ENCODE assay signal across 8 cellular contexts in genomic region chr20:37384683-37385174, GRCh38. TPM values are rescaled to one million over a fixed set of nuclear protein-coding genes. Genes with fewer than 3 reads are reported as not detected.
DNase-seq lines count a peak whose midpoint lies in the region; ATAC-seq, FAIRE-seq and TF ChIP-seq lines count a peak whose summit lies in the region.

No MANE protein-coding gene starts in this region.

- peak overlapping the region; percentile 69 for H3K9ac ChIP-seq in Karpas-422 (ENCODE audit: low read length)
- no peak overlapping the region for H3K9ac ChIP-seq in HepG2 (ENCODE audit: insufficient read depth, low read depth, low read length)

- FAIRE-seq in HepG2 (lab: Jason Lieb, UNC) = no peak

- 67% methylated on average over 13 of the region's 42 CpGs for WGBS in HepG2 (ENCODE audit: low lambda C conversion rate)

- POLR2A ChIA-PET in HepG2 (lab: Yijun Ruan, JAX) = interaction anchor here (0.5 kb wide), 1 partner anchor 51 kb away, joined by 3 read pairs; no protein-coding TSS in a partner anchor

- H3K27me3 ChIP-seq in Karpas-422 (ENCODE audit: low read length) (no peaks in the 10 kb centered on the region), HepG2 (ENCODE audit: control insufficient read depth in 1 of 2, insufficient read depth in 2 of 2, low read length in 2 of 2) (no peaks in the 10 kb centered on the region)

- no peak for TF ChIP-seq EP300 in HepG2 (IDR thresholded peaks at IDR 0.05; ENCODE audit: low read depth in 2 of 2, low read length in 2 of 2)
- TF ChIP-seq EP300 in HepG2 (CRISPR knock-in tag; IDR thresholded peaks at IDR 0.05; ENCODE audit: borderline replicate concordance) = no peak

- peaks cover 54% of the 10 kb centered on the region for H3K4me1 ChIP-seq in Karpas-422 (ENCODE audit: low read length)
- peaks cover 28% of the 10 kb centered on the region for H3K4me1 ChIP-seq in HepG2 (ENCODE audit: insufficient read depth, low read length)

- TF ChIP-seq CTCF in cardiac fibroblast (IDR thresholded peaks at IDR 0.05; ENCODE audit: low read depth, low read length) (peak; percentile 77), HepG2 (CRISPR knock-in tag; IDR thresholded peaks at IDR 0.05) (peak; percentile 91)

- CTCF ChIA-PET in HepG2 (lab: Yijun Ruan, JAX; ENCODE audit: low intra/inter-chr PET ratio, low total read pairs) = interaction anchor here (0.8 to 3.7 kb wide), 6 partner anchors 14 to 149 kb away, joined by 3 to 57 read pairs (median 4); no protein-coding TSS in a partner anchor

- peaks cover 3% of the 10 kb centered on the region; the same call in 1 of the 2 replicates for H3K36me3 ChIP-seq in Karpas-422 (ENCODE audit: insufficient read depth, low read length)
- H3K36me3 ChIP-seq in HepG2 (replicated peaks in 1 of 2; ENCODE audit: control insufficient read depth in 1 of 2, insufficient read depth in 2 of 2, low read length in 2 of 2) = peaks cover 46 to 63% of the 10 kb centered on the region in 2 experiments

- in situ Hi-C loops in HepG2 (cut with HindIII; ENCODE audit: extremely low pct_ligation_motif_present, low pct_unique_long_range_greater_than_20kb) = loop anchor here (5.0 kb wide), 1 partner anchor 112 kb away; no protein-coding TSS in a partner anchor

- H3K9me2 ChIP-seq in Karpas-422 (replicated peaks; ENCODE audit: insufficient read depth, low read length) = no peaks in the 10 kb centered on the region

- peak; percentile 60 for ATAC-seq in HepG2

- peak overlapping the region; percentile 99 for H3K27ac ChIP-seq in Karpas-422 (ENCODE audit: low read length)
- no peak overlapping the region for H3K27ac ChIP-seq in HepG2 (ENCODE audit: extremely low read length, insufficient read depth, low read length)

- peak; percentile 98 for TF ChIP-seq RAD21 in HepG2 (CRISPR knock-in tag; IDR thresholded peaks at IDR 0.05)

- H3K4me2 ChIP-seq in Karpas-422 (ENCODE audit: low read depth, low read length, poor library complexity, severe bottlenecking) (peak overlapping the region; percentile 59), HepG2 (ENCODE audit: low read depth, low read length) (no peak overlapping the region)

- no TSS peak for BruUV-seq in HepG2 (replicated peaks; lab: Mats Ljungman, UMichigan)

- no peak for TF ChIP-seq POLR2A in HepG2 (IDR thresholded peaks at IDR 0.05; ENCODE audit: insufficient read depth in 1 of 2, low read depth in 2 of 2, low read length in 2 of 2)

- H3K4me3 ChIP-seq in Karpas-422 (ENCODE audit: low read length) (peak overlapping the region; percentile 59), cardiac fibroblast (replicated peaks in 1 of 2; ENCODE audit: low read depth in 2 of 2, low read length in 2 of 2) (peak overlapping the region; percentile 29 to 30), HepG2 (replicated peaks in 1 of 3; ENCODE audit: insufficient read depth in 1 of 3, low read depth in 2 of 3, low read length in 3 of 3) (no peak overlapping the region)

- no peaks in the 10 kb centered on the region for H3K79me2 ChIP-seq in Karpas-422 (ENCODE audit: low read length)
- H3K79me2 ChIP-seq in HepG2 (ENCODE audit: insufficient read depth, low read length) = peaks cover 12% of the 10 kb centered on the region

- H4K20me1 ChIP-seq in Karpas-422 (ENCODE audit: insufficient read depth, low read depth, low read length) (0 out of 2 replicates have a peak, but pooled peaks cover 4% of the 10 kb centered on the region), HepG2 (ENCODE audit: insufficient read depth, low read length) (peaks cover 32% of the 10 kb centered on the region)

- H3K9me3 ChIP-seq in Karpas-422 (ENCODE audit: low read length) = no peaks in the 10 kb centered on the region
- H3K9me3 ChIP-seq in HepG2 (ENCODE audit: low read length) = no peaks in the 10 kb centered on the region

- H2AFZ ChIP-seq in Karpas-422 (ENCODE audit: low read length) = no peak overlapping the region
- H2AFZ ChIP-seq in HepG2 (ENCODE audit: low read length) = no peak overlapping the region

- intact Hi-C loops in HepG2 (cut with micrococcal nuclease; ENCODE audit: unreplicated experiment) = no loop called here

- DNase-seq in NCI-H2196 (lab: John Stamatoyannopoulos, UW; ENCODE audit: unreplicated experiment) (peak; percentile 38), NCI-H2196 treated with DMSO at 0.1 percent for 48 hours (lab: John Stamatoyannopoulos, UW; ENCODE audit: unreplicated experiment) (no peak), Karpas-422 (peak; percentile 90), cardiac fibroblast (ENCODE audit: low read depth in 2 of 2) (peak; percentile 52 to 53), HepG2 (ENCODE audit: low spot score) (no peak), NCI-H510A (lab: John Stamatoyannopoulos, UW) (no peak)
- DNase-seq in activated CD4-positive, CD25-positive, alpha-beta regulatory T cell (lab: John Stamatoyannopoulos, UW) = peak; percentile 49 to 67 (median 62)
- peak; percentile 29 to 77 (median 70) for DNase-seq in stimulated activated CD4-positive, alpha-beta T cell treated with anti-CD3 and anti-CD28 coated beads, TNF-alpha, amount 100 ng/mL, for 1 hour (ENCODE audit: low read depth in 3 of 3, low spot score in 1 of 3)

TF ChIP-seq in HepG2, 621 proteins besides CTCF, POLR2A, EP300 and RAD21 (continues in another document):
- TF ChIP-seq FOXO1 (CRISPR knock-in tag; IDR thresholded peaks at IDR 0.05) = no peak
- TF ChIP-seq ZHX1 (CRISPR knock-in tag; IDR thresholded peaks at IDR 0.05; ENCODE audit: low read depth) = peak; percentile 68; the same call in 1 of the 2 replicates

RNA-seq across cellular contexts. Expression of gene SRC, which starts 38.8 kb away (rescaled TPM):
- 39.9 and 41.5 TPM in 2 replicates for total RNA-seq in Karpas-422 (2014; rRNA removed; shearing (Covaris generic); ENCODE audit: low replicate concordance)
- 54.7 and 59.7 TPM in 2 replicates for total RNA-seq in HepG2 (2016; rRNA removed; fragmentation: Illumina TruSeq; extraction: Trizol)
- 18.4 and 21.0 TPM in 2 replicates for total RNA-seq in HepG2 (2016; cell fraction: cytosol; rRNA removed; fragmentation: Illumina TruSeq; extraction: Trizol; ENCODE audit: low read depth)
- 48.2 and 56.8 TPM in 2 replicates for total RNA-seq in HepG2 (2016; cell fraction: insoluble cytoplasmic fraction; rRNA removed; fragmentation: Illumina TruSeq; extraction: Trizol)
- total RNA-seq in HepG2 (2016; cell fraction: membrane; rRNA removed; fragmentation: Illumina TruSeq; extraction: Trizol) = 25.3 and 30.3 TPM in 2 replicates
- total RNA-seq in HepG2 (2016; cell fraction: nucleus; rRNA removed; fragmentation: Illumina TruSeq; extraction: Trizol) = 60.1 and 65.6 TPM in 2 replicates
- polyA plus RNA-seq in HepG2 (2011; rRNA removed) = 192 and 229 TPM in 2 replicates
- 97.4 and 112 TPM in 2 replicates for polyA plus RNA-seq in HepG2 (2011; cell fraction: cytosol; rRNA removed)
- 448 and 459 TPM in 2 replicates for polyA plus RNA-seq in HepG2 (2011; cell fraction: nucleus; rRNA removed)
- polyA plus RNA-seq in HepG2 (2012) = 148 and 158 TPM in 2 replicates
- polyA plus RNA-seq in HepG2 (2016; cell fraction: cytosol; fragmentation: Illumina TruSeq; extraction: Trizol; ENCODE audit: low read depth) = 3.4 and 4.0 TPM in 2 replicates
- 43.5 and 52.9 TPM in 2 replicates for polyA plus RNA-seq in HepG2 (2016; cell fraction: insoluble cytoplasmic fraction; fragmentation: Illumina TruSeq; extraction: Trizol; ENCODE audit: low read depth)
- 13.5 and 16.0 TPM in 2 replicates for polyA plus RNA-seq in HepG2 (2016; cell fraction: membrane; fragmentation: Illumina TruSeq; extraction: Trizol; ENCODE audit: low read depth)
- polyA plus RNA-seq in HepG2 (2016; cell fraction: nucleus; fragmentation: Illumina TruSeq; extraction: Trizol; ENCODE audit: insufficient read depth, low read depth) = 92.1 and 101 TPM in 2 replicates
- 0.87 and 280 TPM in 2 replicates for polyA minus RNA-seq in HepG2 (2011; rRNA and poly(A)+ RNA removed; ENCODE audit: low replicate concordance)
- 92.5 and 127 TPM in 2 replicates for polyA minus RNA-seq in HepG2 (2011; cell fraction: cytosol; rRNA and poly(A)+ RNA removed)
- polyA minus RNA-seq in HepG2 (2011; cell fraction: nucleus; rRNA and poly(A)+ RNA removed) = 209 and 267 TPM in 2 replicates

Comparison
In these comparisons a context has a peak if more than half of its experiments do, and no peak if none do; other contexts are left out.
1. DNase-seq: peak in NCI-H2196 (single experiment), Karpas-422 (single experiment), activated CD4-positive, CD25-positive, alpha-beta regulatory T cell (4 of 4), cardiac fibroblast (2 of 2) and stimulated activated CD4-positive, alpha-beta T cell treated with anti-CD3 and anti-CD28 coated beads, TNF-alpha, amount 100 ng/mL, for 1 hour (3 of 3); none in NCI-H2196 treated with DMSO at 0.1 percent for 48 hours (single experiment), HepG2 (single experiment) and NCI-H510A (single experiment).
2. H3K4me3 ChIP-seq: peak in Karpas-422 (single experiment) and cardiac fibroblast (2 of 2); none in HepG2 (0 of 3).